3 cellular contexts compared by ENCODE assay signal in genomic region chr9:100785946-100786345, GRCh38.
"Had no signal": no experiment of that assay in that cellular context is flagged by ENCODE, and none has a peak within 500 bp of the region (broad histone marks: within the 10 kb centered on the region; RNA-seq: fewer than 3 reads in every experiment).

No MANE protein-coding gene starts in this region.

- DNase-seq: GDM1, GF-D8 had no signal

- ATAC-seq: GM12878 had no signal

- H3K4me3 ChIP-seq: GM12878 had no signal
